ENCODE assay signal across 10 cellular contexts in genomic region chr12:95258146-95258545, GRCh38.
"Had no signal": no experiment of that assay in that cellular context is flagged by ENCODE, and none has a peak within 500 bp of the region (broad histone marks: within the 10 kb centered on the region; RNA-seq: fewer than 3 reads in every experiment).

No MANE protein-coding gene starts in this region.

- H3K9me3 ChIP-seq: body of pancreas, left lung, ovary had no signal

- H3K27me3 ChIP-seq: body of pancreas, left lung, ovary had no signal

- H3K27ac ChIP-seq: body of pancreas, ovary, WERI-Rb-1 had no signal

- H3K36me3 ChIP-seq: ovary had no signal

- H3K4me3 ChIP-seq: body of pancreas, left lung, ovary had no signal

- DNase-seq: activated CD4-positive, alpha-beta T cell treated with anti-CD3 and anti-CD28 coated beads for 4 hours; activated naive CD4-positive, alpha-beta T cell treated with anti-CD3 and anti-CD28 coated beads for 36 hours; body of pancreas; endodermal cell; islet precursor cell; left lung; ovary; stimulated activated CD4-positive, alpha-beta T cell treated with anti-CD3 and anti-CD28 coated beads, Interleukin-2, amount 100 ng/mL, for 48 hours; stimulated activated naive CD4-positive, alpha-beta T cell treated with Interleukin-2 at 50 U/mL for 16 hours; WERI-Rb-1 had no signal
